ENCODE assay signal across 30 cellular contexts in genomic region chr9:121865884-121866283, GRCh38.
"Had no signal": no experiment of that assay in that cellular context is flagged by ENCODE, and none has a peak within 500 bp of the region (broad histone marks: within the 10 kb centered on the region; RNA-seq: fewer than 3 reads in every experiment).

No MANE protein-coding gene starts in this region.

- H3K4me1 ChIP-seq: pancreas, prostate gland, suprapubic skin, testis, transverse colon had no signal

- H3K27ac ChIP-seq: neural progenitor cell, neutrophil, pancreas, prostate gland, right lobe of liver, skin epidermis, spleen, suprapubic skin, testis, tibial artery, transverse colon, upper lobe of right lung, uterus had no signal

- H3K36me3 Mint-ChIP-seq: natural killer cell, neural progenitor cell, type B pancreatic cell had no signal

- H3K27me3 Mint-ChIP-seq: stimulated activated memory B cell treated with anti-CD40 and anti-IgM and Interleukin-4, amounts not matched to agents 10 μg/mL and 1 μg/mL and 100 μg/mL, for 72 hours; stimulated activated naive CD8-positive, alpha-beta T cell treated with anti-CD3 and anti-CD28 coated beads, Interleukin-15, amount 100 ng/mL, for 72 hours had no signal

- H3K9me3 ChIP-seq: neutrophil, pancreas, prostate gland, right lobe of liver, spleen, suprapubic skin, testis, tibial artery, transverse colon, upper lobe of right lung, uterus had no signal

- DNase-seq: naive thymus-derived CD4-positive, alpha-beta T cell; natural killer cell; nucleus accumbens; pancreas; retina; right cardiac atrium; right lobe of liver; spleen; stimulated activated CD4-positive, alpha-beta T cell treated with anti-CD3 and anti-CD28 coated beads, Interleukin-12 subunit alpha, Interleukin-12 subunit beta, amount 100 ng/mL, for 4 hours; stimulated activated CD4-positive, alpha-beta T cell treated with anti-CD3 and anti-CD28 coated beads, Interleukin-1b, Interleukin-23, amount 100 ng/mL, for 48 hours; stimulated activated CD4-positive, alpha-beta T cell treated with anti-CD3 and anti-CD28 coated beads, Interleukin-4, amount 100 ng/mL, for 1 hour; stimulated activated CD4-positive, alpha-beta T cell treated with anti-CD3 and anti-CD28 coated beads, Interleukin-4, amount 100 ng/mL, for 4 hours; stimulated activated naive CD4-positive, alpha-beta T cell; stimulated activated naive CD8-positive, alpha-beta T cell treated with anti-CD3 and anti-CD28 coated beads, Interleukin-15, amount 100 ng/mL, for 72 hours; stimulated activated naive CD8-positive, alpha-beta T cell treated with anti-CD3 and anti-CD28 coated beads, Interleukin-15, Interleukin-2, amounts not matched to agents 100 U/mL and 50 U/mL, for 24 hours; substantia nigra; testis; tibial artery; transverse colon; upper lobe of right lung; uterus had no signal

- H3K36me3 ChIP-seq: neural progenitor cell, neutrophil, prostate gland, right lobe of liver, suprapubic skin, transverse colon, upper lobe of right lung, uterus had no signal

- ATAC-seq: naive thymus-derived CD4-positive, alpha-beta T cell; natural killer cell; pancreas; right cardiac atrium; right lobe of liver; stimulated activated memory B cell treated with anti-CD40 and anti-IgM and Interleukin-4, amounts not matched to agents 10 μg/mL and 1 μg/mL and 100 μg/mL, for 72 hours; stimulated activated naive CD8-positive, alpha-beta T cell treated with anti-CD3 and anti-CD28 coated beads, Interleukin-15, amount 100 ng/mL, for 72 hours; stimulated activated naive CD8-positive, alpha-beta T cell treated with anti-CD3 and anti-CD28 coated beads, Interleukin-15, Interleukin-2, amounts not matched to agents 100 U/mL and 50 U/mL, for 24 hours; upper lobe of right lung had no signal

- H3K9me3 Mint-ChIP-seq: naive thymus-derived CD4-positive, alpha-beta T cell; natural killer cell; nephron; neural progenitor cell; stimulated activated naive CD8-positive, alpha-beta T cell treated with anti-CD3 and anti-CD28 coated beads, Interleukin-15, amount 100 ng/mL, for 72 hours; type B pancreatic cell had no signal

- H3K27me3 ChIP-seq: neural progenitor cell, pancreas, right lobe of liver, spleen, suprapubic skin, testis, tibial artery, transverse colon, upper lobe of right lung, uterus had no signal

- H3K4me3 Mint-ChIP-seq: naive thymus-derived CD4-positive, alpha-beta T cell; natural killer cell; nephron; neural progenitor cell; stimulated activated memory B cell treated with anti-CD40 and anti-IgM and Interleukin-4, amounts not matched to agents 10 μg/mL and 1 μg/mL and 100 μg/mL, for 72 hours; stimulated activated naive CD8-positive, alpha-beta T cell treated with anti-CD3 and anti-CD28 coated beads, Interleukin-15, amount 100 ng/mL, for 72 hours; type B pancreatic cell had no signal

- H3K4me1 Mint-ChIP-seq: naive thymus-derived CD4-positive, alpha-beta T cell; natural killer cell; stimulated activated memory B cell treated with anti-CD40 and anti-IgM and Interleukin-4, amounts not matched to agents 10 μg/mL and 1 μg/mL and 100 μg/mL, for 72 hours; stimulated activated naive CD8-positive, alpha-beta T cell treated with anti-CD3 and anti-CD28 coated beads, Interleukin-15, amount 100 ng/mL, for 72 hours had no signal

- H3K4me3 ChIP-seq: neural progenitor cell, pancreas, prostate gland, right lobe of liver, skin epidermis, smooth muscle cell, spleen, suprapubic skin, testis, tibial artery, transverse colon, upper lobe of right lung, uterus had no signal
